Comparison of ENCODE assay signal across 8 cellular contexts in genomic region chr15:96340611-96341464, GRCh38. TPM values are rescaled to one million over a fixed set of nuclear protein-coding genes. Genes with fewer than 3 reads are reported as not detected.
DNase-seq lines count a peak whose midpoint lies in the region; ATAC-seq and TF ChIP-seq lines count a peak whose summit lies in the region.

No MANE protein-coding gene starts in this region.

- CTCF ChIA-PET in Calu3 (lab: Charles Lee): interaction anchor here (0.5 to 9.8 kb wide), 5 partner anchors 12 to 552 kb away, joined by 3 to 121 read pairs (median 3); partner anchors contain the start of gene NR2F2

- ATAC-seq in left lobe of liver: peak; percentile 30

- H3K27me3 Mint-ChIP-seq in Calu3 (ENCODE audit: unreplicated experiment): no peaks in the 10 kb centered on the region

- H3K9me3 ChIP-seq in thyroid gland: no peaks in the 10 kb centered on the region

- intact Hi-C loops in thyroid gland (cut with DNase I) (no loop called here), Calu3 (cut with micrococcal nuclease; ENCODE audit: unreplicated experiment) (no loop called here)

- H3K4me3 ChIP-seq in thyroid gland (replicated peaks in 1 of 3): peak overlapping the region; percentile 33 to 79 (median 49)

- no peaks in the 10 kb centered on the region for H3K9me3 Mint-ChIP-seq in Calu3 (ENCODE audit: low read depth, unreplicated experiment)

- no peak for TF ChIP-seq CTCF in thyroid gland (IDR thresholded peaks at IDR 0.05)
- TF ChIP-seq CTCF in Calu3 (IDR thresholded peaks at IDR 0.05; ENCODE audit: unreplicated experiment): no peak

- peak overlapping the region; percentile 73 to 97 (median 95) for H3K27ac ChIP-seq in thyroid gland

- DNase-seq in EL: peak; percentile 53
- DNase-seq in NCI-H1092 (lab: John Stamatoyannopoulos, UW): peak; percentile 46
- DNase-seq in cerebellum (ENCODE audit: low spot score): peak; percentile 44
- peak; percentile 49 for DNase-seq in left lobe of liver (ENCODE audit: low spot score)
- DNase-seq in thyroid gland: peak; percentile 61 to 65
- DNase-seq in stimulated activated CD4-positive, alpha-beta T cell treated with anti-CD3 and anti-CD28 coated beads, Interleukin-12 subunit alpha, Interleukin-12 subunit beta, amount 100 ng/mL, for 4 hours: no peak
- no peak for DNase-seq in CD1c-positive myeloid dendritic cell (ENCODE audit: extremely low spot score)
- DNase-seq in Calu3: no peak

- no peaks in the 10 kb centered on the region for H3K27me3 ChIP-seq in thyroid gland

- peaks cover 39% of the 10 kb centered on the region for H3K4me1 Mint-ChIP-seq in Calu3 (ENCODE audit: low read depth, unreplicated experiment)

- peaks cover 0 to 6% of the 10 kb centered on the region in 2 donors for H3K36me3 ChIP-seq in thyroid gland

- no peak overlapping the region for H3K4me3 Mint-ChIP-seq in Calu3 (ENCODE audit: low read depth, unreplicated experiment)

- TF ChIP-seq POLR2A in thyroid gland (IDR thresholded peaks at IDR 0.05): no peak

- peaks cover 100% of the 10 kb centered on the region for H3K36me3 Mint-ChIP-seq in Calu3 (ENCODE audit: insufficient read depth, unreplicated experiment)

- H3K4me1 ChIP-seq in thyroid gland: peaks cover 4 to 9% of the 10 kb centered on the region in 2 donors

- no peak overlapping the region for H3K27ac Mint-ChIP-seq in Calu3 (ENCODE audit: unreplicated experiment)

- WGBS in thyroid gland, 2 donors: 0 to 1% methylated on average over 36 to 43 of the region's 62 CpGs

- no TSS peak for BruUV-seq in Calu3 (replicated peaks; lab: Mats Ljungman, UMichigan)

RNA-seq across cellular contexts. Expression of gene NR2F2, which starts 10.3 kb away (rescaled TPM):
- 22.8 TPM for total RNA-seq in cerebellum
- 37.0 TPM for total RNA-seq in left lobe of liver
- total RNA-seq in thyroid gland: 10 to 100 TPM; 18.3 to 30.2 (median 20.4) TPM
- 158 and 167 TPM in 2 replicates for total RNA-seq in Calu3 (2022)

Comparison
In these comparisons a context has a peak if more than half of its experiments do, and no peak if none do; other contexts are left out.
1. DNase-seq: peak in EL (single experiment), NCI-H1092 (single experiment), cerebellum (single experiment), left lobe of liver (single experiment) and thyroid gland (2 of 2); none in stimulated activated CD4-positive, alpha-beta T cell treated with anti-CD3 and anti-CD28 coated beads, Interleukin-12 subunit alpha, Interleukin-12 subunit beta, amount 100 ng/mL, for 4 hours (single experiment), CD1c-positive myeloid dendritic cell (single experiment) and Calu3 (single experiment).